11 cellular contexts compared by ENCODE assay signal in the genomic region with DNA sequence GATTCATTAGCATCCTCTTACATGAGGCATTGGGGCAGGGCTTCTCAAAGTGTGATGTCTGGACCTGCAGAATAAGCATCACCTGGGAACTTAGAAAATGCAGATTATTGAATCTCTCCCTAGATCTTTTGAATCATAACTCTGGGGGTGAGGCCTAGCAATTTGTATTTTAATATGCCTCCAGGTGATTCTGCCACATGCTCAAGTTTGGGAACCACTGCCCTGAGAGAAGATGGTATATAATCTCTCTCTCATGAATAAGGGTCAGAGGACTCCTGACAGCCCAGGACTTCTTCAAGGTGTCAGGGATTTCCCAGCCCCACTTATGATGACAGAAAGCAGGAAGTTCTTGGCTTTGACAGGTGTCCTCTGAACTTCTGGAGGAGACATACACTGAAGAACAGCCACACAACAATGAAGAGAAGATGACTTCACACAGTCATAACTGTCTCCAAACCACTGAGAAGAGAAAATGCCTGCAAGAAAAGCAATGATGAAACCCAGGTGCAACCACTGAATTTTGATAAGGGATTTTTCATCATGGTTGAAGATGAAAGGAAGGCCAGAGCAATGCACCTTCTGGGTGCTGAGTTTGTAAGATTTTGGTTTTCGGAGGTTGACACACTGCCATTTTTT.
A peak's percentile ranks its signal among the peaks of the same experiment; 100 is the strongest.
DNase-seq lines count a peak whose midpoint lies in the region; ATAC-seq lines count a peak whose summit lies in the region.
"Had no signal": no experiment of that assay in that cellular context is flagged by ENCODE, and none has a peak within 500 bp of the region (broad histone marks: within the 10 kb centered on the region; RNA-seq: fewer than 3 reads in every experiment).

No MANE protein-coding gene starts in this region.

- peak; percentile 86 for ATAC-seq in GM18870 (IDR thresholded peaks at IDR 0.05; ENCODE audit: unreplicated experiment)
- ATAC-seq in GM21381 (IDR thresholded peaks at IDR 0.05; ENCODE audit: unreplicated experiment), result peak; percentile 91
- ATAC-seq in HG03039 (IDR thresholded peaks at IDR 0.05; ENCODE audit: unreplicated experiment), result peak; percentile 96

- DNase-seq in RPMI8226, result peak; percentile 72
- no peak for DNase-seq in dermis blood vessel endothelial cell
- no peak for DNase-seq in activated gamma-delta T cell treated with Interleukin-2 at 50 U/mL for 16 hours
- DNase-seq in NAMALWA (ENCODE audit: low spot score), result no peak
- DNase-seq in occipital lobe (lab: John Stamatoyannopoulos, UW), result no peak
- DNase-seq: Calu3, GM23248, NCI-H524 treated with DMSO at 0.1 percent for 48 hours had no signal
